28 cellular contexts compared by ENCODE assay signal in genomic region chr13:38496956-38497355, GRCh38.
"Had no signal": no experiment of that assay in that cellular context is flagged by ENCODE, and none has a peak within 500 bp of the region (broad histone marks: within the 10 kb centered on the region; RNA-seq: fewer than 3 reads in every experiment).

No MANE protein-coding gene starts in this region.

- H3K27ac ChIP-seq: breast epithelium, esophagus muscularis mucosa, heart left ventricle, pancreas, prostate gland, right atrium auricular region, suprapubic skin, tibial nerve had no signal

- H3K9me3 ChIP-seq: breast epithelium, esophagus muscularis mucosa, pancreas, prostate gland, right atrium auricular region, suprapubic skin had no signal

- H3K4me1 ChIP-seq: breast epithelium, esophagus muscularis mucosa, heart left ventricle, pancreas, prostate gland, right atrium auricular region, suprapubic skin, tibial nerve had no signal

- H3K4me3 ChIP-seq: breast epithelium, esophagus muscularis mucosa, heart left ventricle, pancreas, prostate gland, right atrium auricular region, suprapubic skin, tibial nerve had no signal

- H3K27me3 ChIP-seq: breast epithelium, esophagus muscularis mucosa, heart left ventricle, pancreas, right atrium auricular region, suprapubic skin, tibial nerve had no signal

- DNase-seq: activated CD4-positive, alpha-beta T cell treated with anti-CD3 and anti-CD28 coated beads for 1 hour; activated CD4-positive, alpha-beta T cell treated with anti-CD3 and anti-CD28 coated beads, Interleukin-2, amount 10 ng/mL, durations not matched to agents 7 days and 5 days; activated CD8-positive, alpha-beta T cell treated with anti-CD3 and anti-CD28 coated beads for 36 hours; activated gamma-delta T cell treated with Interleukin-2 at 50 U/mL for 16 hours; activated naive CD8-positive, alpha-beta T cell treated with anti-CD3 and anti-CD28 coated beads, Interleukin-2, amount 50 U/mL, for 24 hours; activated T-cell treated with anti-CD3 and anti-CD28 coated beads, Interleukin-2, amount 50 U/mL, for 4 hours; dermis blood vessel endothelial cell; effector CD4-positive, alpha-beta T cell; foreskin fibroblast; heart left ventricle; hypothalamus; immature natural killer cell; kidney; left colon; midbrain; naive thymus-derived CD4-positive, alpha-beta T cell; nucleus accumbens; pancreas; stimulated activated CD4-positive, alpha-beta T cell treated with anti-CD3 and anti-CD28 coated beads, Interleukin-15, amount 100 ng/mL, for 24 hours; stimulated activated CD4-positive, alpha-beta T cell treated with anti-CD3 and anti-CD28 coated beads, Interleukin-2, amount 100 ng/mL, for 24 hours; stimulated activated naive CD4-positive, alpha-beta T cell; T-helper 2 cell had no signal

- H3K36me3 ChIP-seq: breast epithelium, esophagus muscularis mucosa, heart left ventricle, pancreas, prostate gland, right atrium auricular region, suprapubic skin, tibial nerve had no signal
